ENCODE assay signal across 8 cellular contexts in genomic region chr11:113289341-113290187, GRCh38. TPM values are rescaled to one million over a fixed set of nuclear protein-coding genes. Genes with fewer than 3 reads are reported as not detected.
DNase-seq lines count a peak whose midpoint lies in the region; ATAC-seq, FAIRE-seq and TF ChIP-seq lines count a peak whose summit lies in the region.

No MANE protein-coding gene starts in this region.

- H3K9me3 ChIP-seq in H1 (ENCODE audit: insufficient read depth in 2 of 2, low read depth in 1 of 2, low read length in 1 of 2), result no peaks in the 10 kb centered on the region

- H3K36me3 ChIP-seq in H1 (ENCODE audit: control insufficient read depth in 2 of 4, insufficient read depth in 4 of 4, low read length in 3 of 4), result no peaks in the 10 kb centered on the region

- 0 out of 2 replicates have a peak overlapping the region, but pooled peaks have one; percentile 52 for H2AFZ ChIP-seq in H1 (ENCODE audit: low read length)

- H2BK20ac ChIP-seq in H1 (ENCODE audit: low read length), result no peak overlapping the region

- H3K27ac Mint-ChIP-seq in activated CD4-positive, alpha-beta memory T cell treated with anti-CD3 and anti-CD28 coated beads, Interleukin-2, amount 10 ng/mL, durations not matched to agents 7 days and 5 days, result no peak overlapping the region

- no peaks in the 10 kb centered on the region; a peak in 1 of 7 replicates for H3K27me3 ChIP-seq in H1 (replicated peaks in 1 of 4; ENCODE audit: control insufficient read depth in 3 of 4, extremely low read depth in 1 of 4, insufficient read depth in 3 of 4, low read length in 3 of 4)

- CTCF ChIA-PET in activated CD4-positive, alpha-beta memory T cell treated with anti-CD3 and anti-CD28 coated beads, Interleukin-2, amount 10 ng/mL, durations not matched to agents 7 days and 5 days (lab: Charles Lee), result interaction anchor here (0.6 to 3.5 kb wide), 20 partner anchors 9 to 1070 kb away, joined by 3 to 39 read pairs (median 4); no protein-coding TSS in a partner anchor
- CTCF ChIA-PET in H1 (lab: Charles Lee; ENCODE audit: partially characterized antibody), result interaction anchor here (0.6 to 4.0 kb wide), 80 partner anchors 8 to 1070 kb away, joined by 3 to 31 read pairs (median 4); partner anchors contain the start of gene PTS

- no peak for TF ChIP-seq POLR2A in H1 (IDR thresholded peaks at IDR 0.05; ENCODE audit: control extremely low read depth in 1 of 2, low read depth in 2 of 2, low read length in 2 of 2)

- no peak overlapping the region for H4K8ac ChIP-seq in H1 (ENCODE audit: extremely low read depth, insufficient read depth, low read length)

- ATAC-seq in GM18907 (IDR thresholded peaks at IDR 0.05; ENCODE audit: unreplicated experiment), result peak; percentile 95
- ATAC-seq in HG03108 (IDR thresholded peaks at IDR 0.05; ENCODE audit: unreplicated experiment), result peak; percentile 86

- 73% methylated on average over 13 of the region's 13 CpGs; no CpG with 5 or more reads in 1 of the 2 experiments for WGBS in H1 (ENCODE audit: extremely low coverage in 1 of 2, insufficient coverage in 1 of 2, insufficient read length in 1 of 2, insufficient replicate concordance in 2 of 2, low coverage in 1 of 2, low lambda C conversion rate in 2 of 2, missing lambda C conversion rate in 1 of 2), 2 experiments

- H3K4ac ChIP-seq in H1 (replicated peaks; ENCODE audit: insufficient read length, low read depth, low read length), result no peak overlapping the region

- H4K20me1 ChIP-seq in H1 (replicated peaks in 1 of 2; ENCODE audit: control insufficient read depth in 1 of 2, insufficient read depth in 2 of 2, low read length in 2 of 2), result no peaks in the 10 kb centered on the region

- H3K4me3 ChIP-seq in H1 (ENCODE audit: extremely low read depth in 1 of 4, insufficient read depth in 2 of 4, low read depth in 3 of 4, low read length in 4 of 4), result no peak overlapping the region

- H3K9ac ChIP-seq in H1 (replicated peaks in 1 of 4; ENCODE audit: extremely low read depth in 1 of 4, low read depth in 3 of 4, low read length in 3 of 4), result no peak overlapping the region

- H3K23ac ChIP-seq in H1 (ENCODE audit: insufficient read length), result no peak overlapping the region

- FAIRE-seq in H1 (lab: Jason Lieb, UNC), result peak; percentile 72

- H3K4me1 ChIP-seq in H1 (replicated peaks in 1 of 4; ENCODE audit: control insufficient read depth in 3 of 4, insufficient read depth in 4 of 4, low read length in 3 of 4), result peaks cover 0 to 7% (median 0%) of the 10 kb centered on the region in 4 experiments; a peak in 1 of 7 replicates

- H2BK12ac ChIP-seq in H1 (ENCODE audit: low read depth, low read length), result peak overlapping the region; percentile 72; the same call in 1 of the 2 replicates

- H3K4me1 Mint-ChIP-seq in activated CD4-positive, alpha-beta memory T cell treated with anti-CD3 and anti-CD28 coated beads, Interleukin-2, amount 10 ng/mL, durations not matched to agents 7 days and 5 days, result no peaks in the 10 kb centered on the region

- TF ChIP-seq RAD21 in H1 (IDR thresholded peaks at IDR 0.05 in 1 of 2, conservative IDR thresholded peaks at IDR 0.05 in 1 of 2; ENCODE audit: low read depth in 2 of 2, low read length in 2 of 2), result peak; percentile 99

- no peak overlapping the region for H2BK120ac ChIP-seq in H1 (replicated peaks; ENCODE audit: low read depth, low read length)

- peak; percentile 96 for TF ChIP-seq CTCF in C4-2B (conservative IDR thresholded peaks at IDR 0.05)
- TF ChIP-seq CTCF in H1 (IDR thresholded peaks at IDR 0.05; ENCODE audit: control extremely low read depth in 1 of 3, insufficient read depth in 1 of 3, low read depth in 1 of 3, low read length in 3 of 3), result peak; percentile 91 to 98 (median 95)

- H3K4me2 ChIP-seq in H1 (ENCODE audit: insufficient read depth in 1 of 2, low read depth in 2 of 2, low read length in 2 of 2), result no peak overlapping the region

- H3K14ac ChIP-seq in H1 (ENCODE audit: insufficient read length), result no peak overlapping the region

- H3K18ac ChIP-seq in H1 (ENCODE audit: extremely low read depth, low read length), result no peak overlapping the region

- no peak for TF ChIP-seq EP300 in H1 (IDR thresholded peaks at IDR 0.05; ENCODE audit: borderline replicate concordance in 1 of 2, low read depth in 2 of 2, low read length in 2 of 2)

- no peak overlapping the region for H3K27ac ChIP-seq in C4-2B
- H3K27ac ChIP-seq in H1 (ENCODE audit: low read depth, low read length), result no peak overlapping the region

- H2BK15ac ChIP-seq in H1 (ENCODE audit: low read length), result no peak overlapping the region

- H3K4me3 Mint-ChIP-seq in activated CD4-positive, alpha-beta memory T cell treated with anti-CD3 and anti-CD28 coated beads, Interleukin-2, amount 10 ng/mL, durations not matched to agents 7 days and 5 days, result no peak overlapping the region

- no peak overlapping the region for H4K5ac ChIP-seq in H1 (ENCODE audit: insufficient read length, low read depth, low read length)

- H3K36me3 Mint-ChIP-seq in activated CD4-positive, alpha-beta memory T cell treated with anti-CD3 and anti-CD28 coated beads, Interleukin-2, amount 10 ng/mL, durations not matched to agents 7 days and 5 days (ENCODE audit: low read depth), result no peaks in the 10 kb centered on the region

- H3K79me2 ChIP-seq in H1 (ENCODE audit: control insufficient read depth in 1 of 2, insufficient read depth in 2 of 2, low read length in 2 of 2), result no peaks in the 10 kb centered on the region

- H3K56ac ChIP-seq in H1 (replicated peaks; ENCODE audit: insufficient read length, low read depth, low read length), result no peak overlapping the region

- POLR2A ChIA-PET in activated CD4-positive, alpha-beta memory T cell treated with anti-CD3 and anti-CD28 coated beads, Interleukin-2, amount 10 ng/mL, durations not matched to agents 7 days and 5 days (lab: Charles Lee), result interaction anchor here (0.7 kb wide), 1 partner anchor 45 kb away, joined by 3 read pairs; no protein-coding TSS in a partner anchor
- POLR2A ChIA-PET in H1 (lab: Charles Lee; ENCODE audit: partially characterized antibody), result no interaction called here

- peak; percentile 43 for DNase-seq in NCI-H446 treated with DMSO at 0.1 percent for 48 hours (lab: John Stamatoyannopoulos, UW)
- peak; percentile 70 for DNase-seq in activated CD4-positive, alpha-beta memory T cell treated with anti-CD3 and anti-CD28 coated beads, Interleukin-2, amount 10 ng/mL, durations not matched to agents 7 days and 5 days
- DNase-seq in H1 (ENCODE audit: low read depth in 1 of 2, low spot score in 2 of 2), result peak; percentile 36 to 86
- peak; percentile 47 for DNase-seq in mucosa of gallbladder (ENCODE audit: low spot score)
- peak; percentile 26 to 30 for DNase-seq in stimulated activated CD8-positive, alpha-beta memory T cell treated with anti-CD3 and anti-CD28 coated beads, Interleukin-7, amount 100 ng/mL, for 48 hours (ENCODE audit: extremely low read depth in 1 of 2, low read depth in 1 of 2)

- no peaks in the 10 kb centered on the region for H3K79me1 ChIP-seq in H1 (ENCODE audit: low read depth, low read length)

- no peak overlapping the region for H2AK5ac ChIP-seq in H1 (ENCODE audit: low read depth, low read length)

- H3K23me2 ChIP-seq in H1 (ENCODE audit: low read depth, low read length), result no peaks in the 10 kb centered on the region

- peaks cover 3% of the 10 kb centered on the region for H3K27me3 Mint-ChIP-seq in activated CD4-positive, alpha-beta memory T cell treated with anti-CD3 and anti-CD28 coated beads, Interleukin-2, amount 10 ng/mL, durations not matched to agents 7 days and 5 days

- no peak overlapping the region for H2BK5ac ChIP-seq in H1 (ENCODE audit: low read depth, low read length)

- H3K9me3 Mint-ChIP-seq in activated CD4-positive, alpha-beta memory T cell treated with anti-CD3 and anti-CD28 coated beads, Interleukin-2, amount 10 ng/mL, durations not matched to agents 7 days and 5 days, result no peaks in the 10 kb centered on the region

- H4K91ac ChIP-seq in H1 (replicated peaks; ENCODE audit: insufficient read length, low read length), result no peak overlapping the region

TF ChIP-seq in H1, 55 proteins besides CTCF, POLR2A, EP300 and RAD21 (continues in another document):
- TF ChIP-seq RXRA (IDR thresholded peaks at IDR 0.05; ENCODE audit: insufficient read depth, low read depth, low read length), result no peak
- no peak for TF ChIP-seq TAF1 (IDR thresholded peaks at IDR 0.05; ENCODE audit: low read depth, low read length)
- no peak for TF ChIP-seq CHD1 (IDR thresholded peaks at IDR 0.05; ENCODE audit: low read depth, low read length)
- TF ChIP-seq SAP30 (IDR thresholded peaks at IDR 0.05; ENCODE audit: insufficient read depth, insufficient replicate concordance, low read length), result no peak
- no peak for TF ChIP-seq CHD2 (IDR thresholded peaks at IDR 0.05; ENCODE audit: low read length)
- no peak for TF ChIP-seq HDAC6 (IDR thresholded peaks at IDR 0.05; ENCODE audit: low read depth, low read length)
- no peak for TF ChIP-seq GABPA (IDR thresholded peaks at IDR 0.05; ENCODE audit: borderline replicate concordance, insufficient read depth, low read length)
- no peak for TF ChIP-seq NANOG (IDR thresholded peaks at IDR 0.05; ENCODE audit: insufficient read depth, low read depth, low read length, poor library complexity, severe bottlenecking)
- TF ChIP-seq SIRT6 (IDR thresholded peaks at IDR 0.05; ENCODE audit: low read length), result no peak
- TF ChIP-seq ZNF274 (IDR thresholded peaks at IDR 0.05; ENCODE audit: borderline replicate concordance, extremely low read depth, low read length), result no peak
- no peak for TF ChIP-seq CBX5 (IDR thresholded peaks at IDR 0.05; ENCODE audit: low read depth, low read length)
- no peak for TF ChIP-seq CREB1 (IDR thresholded peaks at IDR 0.05)
- TF ChIP-seq TAF7 (optimal IDR thresholded peaks at IDR 0.05; ENCODE audit: borderline replicate concordance, low read depth, low read length), result no peak
- TF ChIP-seq KDM5A (IDR thresholded peaks at IDR 0.05; ENCODE audit: low read length), result no peak
- no peak for TF ChIP-seq CEBPB (IDR thresholded peaks at IDR 0.05; ENCODE audit: low read depth, low read length)
- no peak for TF ChIP-seq CBX8 (IDR thresholded peaks at IDR 0.05; ENCODE audit: borderline replicate concordance, low read depth, low read length)

RNA-seq across cellular contexts. Expression of gene TTC12, which starts 24.8 kb away (rescaled TPM):
- 10 to 100 TPM; 11.9 to 13.5 TPM for total RNA-seq in activated CD4-positive, alpha-beta memory T cell treated with anti-CD3 and anti-CD28 coated beads, Interleukin-2, amount 10 ng/mL, durations not matched to agents 7 days and 5 days
- total RNA-seq in H1 (2021; fragmentation: NEBNext Ultra II Directional; extraction: Animal tissue kit (Norgen Biotek cat#: 25700)), result 7.4 and 9.0 TPM in 2 replicates
- 4.7 and 5.1 TPM in 2 replicates for polyA plus RNA-seq in H1 (2011; rRNA removed)
- 8.0 TPM for polyA plus RNA-seq in H1 (2011; cell fraction: cytosol; rRNA removed)
- 26.4 TPM for polyA plus RNA-seq in H1 (2011; cell fraction: nucleus; rRNA removed)
- 6.2 to 11.4 TPM (median 7.5 TPM) in 4 replicates for polyA plus RNA-seq in H1 (2012, experiment 1 of 2)
- polyA plus RNA-seq in H1 (2012, experiment 2 of 2), result 1.1 TPM
- 6.7 TPM for polyA plus RNA-seq in H1 (2013, experiment 1 of 2)
- 6.8 TPM for polyA plus RNA-seq in H1 (2013, experiment 2 of 2)
- polyA minus RNA-seq in H1 (2011; rRNA and poly(A)+ RNA removed), result 9.6 and 14.1 TPM in 2 replicates
- 10.9 TPM for polyA minus RNA-seq in H1 (2011; cell fraction: cytosol; rRNA and poly(A)+ RNA removed)
- 33.3 TPM for polyA minus RNA-seq in H1 (2011; cell fraction: nucleus; rRNA and poly(A)+ RNA removed)
- 28.3 TPM for total RNA-seq in mucosa of gallbladder
